Comparison of ENCODE assay signal across 24 cellular contexts in genomic region chr3:184596233-184596632, GRCh38. TPM values are rescaled to one million over a fixed set of nuclear protein-coding genes. Genes with fewer than 3 reads are reported as not detected.
"Had no signal": no experiment of that assay in that cellular context is flagged by ENCODE, and none has a peak within 500 bp of the region (broad histone marks: within the 10 kb centered on the region; RNA-seq: fewer than 3 reads in every experiment).

No MANE protein-coding gene starts in this region.

- H3K36me3 Mint-ChIP-seq: naive B cell; natural killer cell treated with Interleukin-12 subunit alpha and Interleukin-12 subunit beta and Interleukin-15 and Interleukin-18, amount 100 ng/mL, for 72 hours; stimulated activated memory B cell treated with anti-CD40 and anti-IgM and Interleukin-4, amounts not matched to agents 10 μg/mL and 1 μg/mL and 100 μg/mL, for 72 hours; type B pancreatic cell had no signal

- H3K27ac ChIP-seq: esophagus squamous epithelium, psoas muscle, sigmoid colon, testis, tibial artery had no signal

- H3K4me1 ChIP-seq: psoas muscle had no signal

- H3K27me3 ChIP-seq: ovary, testis had no signal

- ATAC-seq: effector memory CD8-positive, alpha-beta T cell; left lobe of liver; natural killer cell treated with Interleukin-12 subunit alpha and Interleukin-12 subunit beta and Interleukin-15 and Interleukin-18, amount 100 ng/mL, for 72 hours; psoas muscle; right cardiac atrium; stimulated activated memory B cell treated with anti-CD40 and anti-IgM and Interleukin-4, amounts not matched to agents 10 μg/mL and 1 μg/mL and 100 μg/mL, for 72 hours; stimulated activated naive CD8-positive, alpha-beta T cell treated with anti-CD3 and anti-CD28 coated beads, Interleukin-15, Interleukin-2, amounts not matched to agents 100 U/mL and 50 U/mL, for 24 hours had no signal

- FAIRE-seq: endometrium, keratinocyte had no signal

- H3K4me3 Mint-ChIP-seq: effector memory CD8-positive, alpha-beta T cell; naive B cell; natural killer cell treated with Interleukin-12 subunit alpha and Interleukin-12 subunit beta and Interleukin-15 and Interleukin-18, amount 100 ng/mL, for 72 hours; stimulated activated memory B cell treated with anti-CD40 and anti-IgM and Interleukin-4, amounts not matched to agents 10 μg/mL and 1 μg/mL and 100 μg/mL, for 72 hours; type B pancreatic cell had no signal

- H3K4me1 Mint-ChIP-seq: stimulated activated memory B cell treated with anti-CD40 and anti-IgM and Interleukin-4, amounts not matched to agents 10 μg/mL and 1 μg/mL and 100 μg/mL, for 72 hours had no signal

- H3K36me3 ChIP-seq: esophagus squamous epithelium, ovary, sigmoid colon, tibial artery had no signal

- H3K9me3 ChIP-seq: esophagus squamous epithelium, ovary, psoas muscle, sigmoid colon, testis, tibial artery had no signal

- DNase-seq: cortex of kidney; effector memory CD8-positive, alpha-beta T cell; erythroblast; esophagus squamous epithelium; foreskin melanocyte; hypothalamus; naive B cell; occipital lobe; psoas muscle; sigmoid colon; stimulated activated CD4-positive, alpha-beta T cell treated with anti-CD3 and anti-CD28 coated beads, Interleukin-2, amount 100 ng/mL, for 24 hours; stimulated activated CD4-positive, alpha-beta T cell treated with anti-CD3 and anti-CD28 coated beads, Interleukin-4, amount 100 ng/mL, for 24 hours; stimulated activated naive CD8-positive, alpha-beta T cell treated with anti-CD3 and anti-CD28 coated beads, Interleukin-15, Interleukin-2, amounts not matched to agents 100 U/mL and 50 U/mL, for 24 hours; substantia nigra; testis; tibial artery had no signal

- H3K27ac Mint-ChIP-seq: natural killer cell treated with Interleukin-12 subunit alpha and Interleukin-12 subunit beta and Interleukin-15 and Interleukin-18, amount 100 ng/mL, for 72 hours; stimulated activated memory B cell treated with anti-CD40 and anti-IgM and Interleukin-4, amounts not matched to agents 10 μg/mL and 1 μg/mL and 100 μg/mL, for 72 hours; type B pancreatic cell had no signal

- H3K9me3 Mint-ChIP-seq: effector memory CD8-positive, alpha-beta T cell; naive B cell; natural killer cell treated with Interleukin-12 subunit alpha and Interleukin-12 subunit beta and Interleukin-15 and Interleukin-18, amount 100 ng/mL, for 72 hours; stimulated activated memory B cell treated with anti-CD40 and anti-IgM and Interleukin-4, amounts not matched to agents 10 μg/mL and 1 μg/mL and 100 μg/mL, for 72 hours; type B pancreatic cell had no signal

- H3K4me3 ChIP-seq: esophagus squamous epithelium, ovary, psoas muscle, sigmoid colon, testis, tibial artery had no signal

RNA-seq across cellular contexts. Expression of gene EPHB3, which starts 34.6 kb away (rescaled TPM):
- total RNA-seq: natural killer cell treated with Interleukin-12 subunit alpha and Interleukin-12 subunit beta and Interleukin-15 and Interleukin-18, amount 100 ng/mL, for 72 hours had no signal
